Comparison of ENCODE assay signal across 8 cellular contexts in the genomic region with DNA sequence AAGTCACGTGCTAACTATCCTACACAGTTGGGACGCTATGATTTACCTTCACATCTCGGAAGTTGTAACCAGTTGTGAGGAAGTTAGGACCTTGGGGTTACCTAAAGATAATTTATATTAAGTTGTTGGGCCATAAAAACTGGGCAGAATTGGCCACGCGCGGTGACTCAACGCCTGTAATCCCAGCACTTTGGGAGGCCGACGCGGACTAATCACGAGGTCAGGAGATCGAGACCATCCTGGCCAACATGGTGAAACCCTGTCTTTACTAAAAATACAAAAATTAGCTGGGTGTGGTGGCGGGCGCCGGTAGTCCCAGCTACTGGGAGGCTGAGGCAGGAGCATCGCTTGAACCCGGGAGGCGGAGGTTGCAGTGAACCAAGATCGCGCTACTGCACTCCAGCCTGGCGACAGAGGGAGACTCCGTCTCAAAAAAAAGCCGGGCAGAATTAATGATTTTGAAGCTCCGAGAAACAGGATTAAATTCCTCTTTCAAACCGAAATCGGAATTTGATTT. TPM values are rescaled to one million over a fixed set of nuclear protein-coding genes. Genes with fewer than 3 reads are reported as not detected.
DNase-seq lines count a peak whose midpoint lies in the region; TF ChIP-seq lines count a peak whose summit lies in the region.
"Not testable (repeated sequence)": the region's sequence is repeated elsewhere in the genome, so short reads cannot be mapped to it uniquely, and the experiment has no call there.

No MANE protein-coding gene starts in this region.

- not testable (repeated sequence) for TF ChIP-seq EP300 in ovary (IDR thresholded peaks at IDR 0.05)

- peak overlapping the region; percentile 67 for H3K4me3 ChIP-seq in Jurkat, Clone E6-1 (ENCODE audit: low read length)
- H3K4me3 ChIP-seq in SJCRH30 = peak overlapping the region; percentile 85
- peak overlapping the region; percentile 68 for H3K4me3 ChIP-seq in effector memory CD4-positive, alpha-beta T cell (ENCODE audit: insufficient read depth, low read depth, low read length, poor library complexity, severe bottlenecking)
- peak overlapping the region; percentile 52 for H3K4me3 ChIP-seq in ovary
- H3K4me3 ChIP-seq in testis = peak overlapping the region; percentile 94 to 97

- intact Hi-C loops in ovary (cut with DNase I) (loop anchor here in 1 of 4 donors (10.0 kb wide), 1 partner anchor 114 kb away; no protein-coding TSS in a partner anchor), testis (cut with DNase I; ENCODE audit: low total_unique reads) (loop anchor here (10.0 kb wide), 1 partner anchor 104 kb away; no protein-coding TSS in a partner anchor)

- not testable (repeated sequence) for H3K36me3 ChIP-seq in SJCRH30; effector memory CD4-positive, alpha-beta T cell (ENCODE audit: control insufficient read depth, insufficient read depth, low read length); ovary; testis (ENCODE audit: low read depth, missing control alignments)

- H3K27ac ChIP-seq in SJCRH30 (peak overlapping the region; percentile 77), testis (peak overlapping the region; percentile 93 to 95)
- peak overlapping the region; percentile 74 for H3K27ac ChIP-seq in effector memory CD4-positive, alpha-beta T cell (ENCODE audit: insufficient read depth, low read length, poor library complexity, severe bottlenecking)
- not testable (repeated sequence) for H3K27ac ChIP-seq in ovary

- H3K27me3 ChIP-seq in SJCRH30; effector memory CD4-positive, alpha-beta T cell (replicated peaks; ENCODE audit: control insufficient read depth, insufficient read depth, low read length, poor library complexity, severe bottlenecking); ovary; testis: not testable (repeated sequence)

- H3K9me3 ChIP-seq in SJCRH30 (replicated peaks); effector memory CD4-positive, alpha-beta T cell (ENCODE audit: control insufficient read depth, low read length); ovary; testis: not testable (repeated sequence)

- 10 to 13% (median 12%) methylated on average over 26 of the region's 26 CpGs for WGBS in ovary, 3 donors
- 9 to 21% methylated on average over 26 of the region's 26 CpGs for WGBS in testis, 2 donors

- peaks cover 15% of the 10 kb centered on the region for H3K4me1 ChIP-seq in SJCRH30
- H3K4me1 ChIP-seq in effector memory CD4-positive, alpha-beta T cell (ENCODE audit: control insufficient read depth, insufficient read depth, low read length, poor library complexity, severe bottlenecking) = peaks cover 12% of the 10 kb centered on the region
- H3K4me1 ChIP-seq in ovary (ENCODE audit: insufficient read depth); testis: not testable (repeated sequence)

- DNase-seq in DMS 273 (lab: John Stamatoyannopoulos, UW; ENCODE audit: unreplicated experiment) (peak; percentile 47), SJCRH30 (peak; percentile 16 to 40), activated T-helper 1 cell treated with Interleukin-2 at 50 U/mL for 16 hours (ENCODE audit: low read depth) (peak; percentile 2), iris pigment epithelial cell (ENCODE audit: low read depth) (peak; percentile 67), ovary (peak in 4 of 5 donors; percentile 24 to 48 (median 34)), testis (peak; percentile 55)
- not testable (repeated sequence) for DNase-seq in Jurkat, Clone E6-1 (ENCODE audit: low read depth, low spot score); effector memory CD4-positive, alpha-beta T cell

- not testable (repeated sequence) for TF ChIP-seq CTCF in ovary (IDR thresholded peaks at IDR 0.05); testis (IDR thresholded peaks at IDR 0.05)

- TF ChIP-seq POLR2A in ovary (IDR thresholded peaks at IDR 0.05); testis (IDR thresholded peaks at IDR 0.05): not testable (repeated sequence)

RNA-seq across cellular contexts. Expression of a gene that starts 1.1 kb away (rescaled TPM):
- polyA plus RNA-seq in Jurkat, Clone E6-1 (2012; ENCODE audit: insufficient read depth, insufficient read length) = 82.5 TPM
- 118 and 123 TPM in 2 replicates for total RNA-seq in SJCRH30 (2014; rRNA removed; shearing (Covaris generic))
- total RNA-seq in ovary = 100 to 1,000 TPM in 1 of 7 donors, 10 to 100 TPM in 6; 57.3 to 105 (median 70.3) TPM
- 10 to 100 TPM; 62.6 to 65.4 TPM for polyA plus RNA-seq in ovary
- total RNA-seq in testis = 100 to 1,000 TPM; 220 to 255 TPM
- polyA plus RNA-seq in testis (ENCODE audit: insufficient read depth, low read depth, low replicate concordance) = 251 TPM
